8 cellular contexts compared by ENCODE assay signal in the genomic region with DNA sequence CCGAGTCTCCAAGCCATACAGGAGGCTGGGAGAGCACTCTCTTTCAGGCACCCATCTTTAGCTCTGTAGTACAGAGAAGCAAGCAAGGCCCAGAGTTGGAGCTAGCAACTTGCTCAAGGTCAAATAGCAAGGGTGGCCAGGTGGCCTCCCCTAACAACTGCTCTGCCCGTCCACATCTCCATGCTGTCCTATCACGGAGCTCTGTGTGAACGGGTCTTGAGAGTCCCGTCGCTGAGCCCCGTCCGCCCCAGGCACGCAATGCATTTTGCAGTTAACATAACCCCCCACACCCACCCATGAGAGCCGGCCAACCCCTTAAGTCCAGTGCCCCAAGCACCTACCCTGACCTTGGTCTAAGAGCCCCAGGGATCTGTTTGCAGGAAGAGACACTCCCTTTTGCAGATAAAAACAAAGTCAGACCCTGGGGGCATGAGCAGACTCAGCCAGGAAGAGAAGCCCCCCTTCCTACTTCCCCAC. TPM values are rescaled to one million over a fixed set of nuclear protein-coding genes. Genes with fewer than 3 reads are reported as not detected.
DNase-seq lines count a peak whose midpoint lies in the region; ATAC-seq and TF ChIP-seq lines count a peak whose summit lies in the region.

No MANE protein-coding gene starts in this region.

- no peak for TF ChIP-seq CTCF in GM12875 (IDR thresholded peaks at IDR 0.05; ENCODE audit: borderline replicate concordance, insufficient read depth, low read depth, low read length)
- TF ChIP-seq CTCF in epithelial cell of esophagus (IDR thresholded peaks at IDR 0.05; ENCODE audit: insufficient read depth, low read depth, low read length, missing control alignments), result no peak
- TF ChIP-seq CTCF in osteocyte (IDR thresholded peaks at IDR 0.05), result no peak

- no peaks in the 10 kb centered on the region for H3K27me3 Mint-ChIP-seq in osteocyte (ENCODE audit: unreplicated experiment)

- H3K27ac Mint-ChIP-seq in osteocyte (ENCODE audit: unreplicated experiment), result peak overlapping the region; percentile 98

- peaks cover 3% of the 10 kb centered on the region for H3K36me3 Mint-ChIP-seq in osteocyte (ENCODE audit: unreplicated experiment)

- H3K4me3 ChIP-seq in GM12875 (ENCODE audit: low read depth, low read length) (peak overlapping the region; percentile 80), epithelial cell of esophagus (ENCODE audit: low read length) (peak overlapping the region; percentile 99)

- no peak for ATAC-seq in GM18511 (IDR thresholded peaks at IDR 0.05; ENCODE audit: unreplicated experiment)

- no peaks in the 10 kb centered on the region for H3K9me3 Mint-ChIP-seq in osteocyte (ENCODE audit: unreplicated experiment)

- peak overlapping the region; percentile 97 for H3K4me3 Mint-ChIP-seq in osteocyte (ENCODE audit: unreplicated experiment)

- DNase-seq in RKO (ENCODE audit: low spot score) (peak; percentile 30), epithelial cell of esophagus (ENCODE audit: low read depth) (no peak), osteocyte (ENCODE audit: extremely low spot score, unreplicated experiment) (no peak), germinal center (ENCODE audit: low spot score) (no peak), NCI-H2227 (lab: John Stamatoyannopoulos, UW; ENCODE audit: unreplicated experiment) (no peak), NCI-H1092 (lab: John Stamatoyannopoulos, UW) (no peak)

- H3K4me1 Mint-ChIP-seq in osteocyte (ENCODE audit: unreplicated experiment), result peaks cover 45% of the 10 kb centered on the region

RNA-seq across cellular contexts. Expression of a gene that starts 1.5 kb away (rescaled TPM):
- 47.3 and 53.0 TPM in 2 replicates for total RNA-seq in osteocyte

RNA-seq across cellular contexts. Expression of a gene that starts 13.4 kb away (rescaled TPM):
- total RNA-seq in osteocyte, result 0.34 and 0.43 TPM in 2 replicates
